ENCODE assay signal across 11 cellular contexts in the genomic region with DNA sequence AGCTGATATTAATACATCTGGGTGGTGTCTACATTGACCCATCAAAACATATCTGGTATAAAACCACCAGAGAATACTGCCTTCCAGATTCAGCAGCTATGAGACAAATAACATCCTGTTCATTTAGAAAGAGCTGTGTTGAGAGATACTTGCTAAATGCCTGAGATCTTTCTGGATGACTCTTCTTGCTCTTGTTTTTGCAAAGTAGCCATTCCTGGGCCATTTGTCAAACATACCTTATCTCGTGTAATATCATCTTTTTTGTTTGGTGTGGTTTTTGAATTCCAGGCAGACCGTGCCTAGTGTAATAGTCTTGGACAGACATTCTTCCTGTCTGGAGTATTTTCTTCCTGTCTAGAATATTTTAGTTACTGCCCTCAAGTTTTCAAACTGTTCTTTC.
DNase-seq lines count a peak whose midpoint lies in the region; ATAC-seq and TF ChIP-seq lines count a peak whose summit lies in the region.
"Had no signal": no experiment of that assay in that cellular context is flagged by ENCODE, and none has a peak within 500 bp of the region (broad histone marks: within the 10 kb centered on the region; RNA-seq: fewer than 3 reads in every experiment).

No MANE protein-coding gene starts in this region.

- no peak for TF ChIP-seq CTCF in heart right ventricle (IDR thresholded peaks at IDR 0.05)
- no peak for TF ChIP-seq CTCF in vagina (IDR thresholded peaks at IDR 0.05)

- H3K4me1 ChIP-seq in heart right ventricle (peaks cover 0 to 44% (median 19%) of the 10 kb centered on the region in 9 donors), rectal smooth muscle tissue (ENCODE audit: control insufficient read depth, insufficient read depth, low read length) (peaks cover 6% of the 10 kb centered on the region), vagina (no peaks in the 10 kb centered on the region)

- intact Hi-C loops in heart right ventricle (cut with DNase I), result no loop called here
- intact Hi-C loops in vagina (cut with DNase I), result no loop called here

- H3K9me3 ChIP-seq in heart right ventricle (no peaks in the 10 kb centered on the region), vagina (no peaks in the 10 kb centered on the region)

- no peak for TF ChIP-seq POLR2A in vagina (IDR thresholded peaks at IDR 0.05)

- H3K27me3 ChIP-seq in heart right ventricle (no peaks in the 10 kb centered on the region), rectal smooth muscle tissue (ENCODE audit: control insufficient read depth, insufficient read depth, low read length) (no peaks in the 10 kb centered on the region), vagina (no peaks in the 10 kb centered on the region)

- DNase-seq in Daoy (ENCODE audit: low read depth) (peak; percentile 80), heart right ventricle (no peak), SIG-M5 (lab: John Stamatoyannopoulos, UW) (no peak), vagina (ENCODE audit: extremely low spot score in 2 of 2) (no peak), DMS53 (lab: John Stamatoyannopoulos, UW) (no peak)
- DNase-seq: activated CD4-positive, CD25-positive, alpha-beta regulatory T cell treated with anti-CD3 and anti-CD28 coated beads, Interleukin-2, amount 50 U/mL, for 72 hours; naive B cell had no signal

- ATAC-seq in heart right ventricle, result peak in 7 of 8 donors; percentile 30 to 71 (median 58)
- ATAC-seq in GM19467 (IDR thresholded peaks at IDR 0.05; ENCODE audit: unreplicated experiment), result no peak
- ATAC-seq: esophagus mucosa had no signal

- H3K36me3 ChIP-seq in heart right ventricle, result no peaks in the 10 kb centered on the region
- H3K36me3 ChIP-seq in rectal smooth muscle tissue (ENCODE audit: control insufficient read depth, insufficient read depth, low read length), result no peaks in the 10 kb centered on the region
- H3K36me3 ChIP-seq in vagina, result no peaks in the 10 kb centered on the region

- WGBS in heart right ventricle, 2 donors, result 25 to 45% methylated on average over 2 of the region's 2 CpGs

- H3K4me3 ChIP-seq in heart right ventricle (peak overlapping the region in 2 of 10 donors; percentile 3 to 6), rectal smooth muscle tissue (ENCODE audit: low read length) (no peak overlapping the region), vagina (no peak overlapping the region)

- no peak overlapping the region for H3K9ac ChIP-seq in rectal smooth muscle tissue (ENCODE audit: low read length)

- H3K27ac ChIP-seq in angular gyrus (ENCODE audit: low read depth, low read length), result peak overlapping the region; percentile 97
- H3K27ac ChIP-seq in heart right ventricle, result peak overlapping the region in 8 of 10 donors; percentile 18 to 77 (median 50)
- H3K27ac ChIP-seq in rectal smooth muscle tissue (ENCODE audit: low read depth, low read length), result peak overlapping the region; percentile 44
- H3K27ac ChIP-seq in vagina, result no peak overlapping the region
